In genomic region chr18:3211236-3211992, GRCh38 we compare ENCODE assay signal across 12 cellular contexts. TPM values are rescaled to one million over a fixed set of nuclear protein-coding genes. Genes with fewer than 3 reads are reported as not detected.
A peak's percentile ranks its signal among the peaks of the same experiment; 100 is the strongest.
DNase-seq lines count a peak whose midpoint lies in the region; TF ChIP-seq lines count a peak whose summit lies in the region.
"Had no signal": no experiment of that assay in that cellular context is flagged by ENCODE, and none has a peak within 500 bp of the region (broad histone marks: within the 10 kb centered on the region; RNA-seq: fewer than 3 reads in every experiment).

No MANE protein-coding gene starts in this region.

- H3K27ac Mint-ChIP-seq in nephron: peak overlapping the region; percentile 78 to 84 (median 81)
- H3K27ac Mint-ChIP-seq: B cell; dendritic cell treated with granulocyte-macrophage colony-stimulating factor and Interleukin-4, amounts not matched to agents 40 ng/mL and 50 ng/mL, for 4 days had no signal

- H2AFZ ChIP-seq in PC-9: no peak overlapping the region

- POLR2A ChIA-PET in PC-9 (lab: Charles Lee; ENCODE audit: unreplicated experiment): no interaction called here
- POLR2A ChIA-PET in A673 (lab: Charles Lee; ENCODE audit: low non-redundant PET): no interaction called here

- H3K9me3 ChIP-seq in PC-9 (ENCODE audit: insufficient read depth, low read depth) (no peaks in the 10 kb centered on the region), A673 (ENCODE audit: low read depth, low read length, poor library complexity, severe bottlenecking) (no peaks in the 10 kb centered on the region)

- peaks cover 35% of the 10 kb centered on the region for H3K4me1 ChIP-seq in PC-9 (replicated peaks; ENCODE audit: insufficient read depth)
- peaks cover 4% of the 10 kb centered on the region for H3K4me1 ChIP-seq in A673 (ENCODE audit: insufficient read depth, low read length, poor library complexity, severe bottlenecking)

- H3K9me2 ChIP-seq in PC-9 (ENCODE audit: insufficient read depth): no peaks in the 10 kb centered on the region

- peak overlapping the region in 2 of 3 experiments; percentile 24 to 67 for H3K4me3 Mint-ChIP-seq in nephron
- H3K4me3 Mint-ChIP-seq: B cell; dendritic cell treated with granulocyte-macrophage colony-stimulating factor and Interleukin-4, amounts not matched to agents 40 ng/mL and 50 ng/mL, for 4 days had no signal

- no peaks in the 10 kb centered on the region for H3K27me3 ChIP-seq in PC-9 (ENCODE audit: insufficient read depth, low read depth)
- H3K27me3 ChIP-seq in A673 (replicated peaks; ENCODE audit: insufficient read depth, low read depth, low read length, poor library complexity): no peaks in the 10 kb centered on the region

- H3K27ac ChIP-seq in PC-9 (no peak overlapping the region), A673 (ENCODE audit: low read depth, low read length, poor library complexity, severe bottlenecking) (no peak overlapping the region)

- H3K4me3 ChIP-seq in PC-9: no peak overlapping the region
- H3K4me3 ChIP-seq in A673 (ENCODE audit: low read depth, low read length, poor library complexity, severe bottlenecking): no peak overlapping the region

- H3K79me2 ChIP-seq in PC-9 (ENCODE audit: low read depth): no peaks in the 10 kb centered on the region

- no peaks in the 10 kb centered on the region for H4K20me1 ChIP-seq in PC-9 (ENCODE audit: insufficient read depth)

- CTCF ChIA-PET in PC-9 (lab: Charles Lee) (no interaction called here), A673 (lab: Charles Lee) (no interaction called here)

- H3F3A ChIP-seq in PC-9 (ENCODE audit: insufficient read depth, low read depth): no peaks in the 10 kb centered on the region

- H3K4me1 Mint-ChIP-seq in nephron: peaks cover 49% of the 10 kb centered on the region
- H3K4me1 Mint-ChIP-seq: B cell had no signal

- no peaks in the 10 kb centered on the region for H3K36me3 Mint-ChIP-seq in nephron (ENCODE audit: low read depth)

- no peaks in the 10 kb centered on the region for H3K36me3 ChIP-seq in PC-9 (ENCODE audit: low read depth)
- H3K36me3 ChIP-seq in A673 (ENCODE audit: insufficient read depth, low read length, poor library complexity, severe bottlenecking): no peaks in the 10 kb centered on the region

- peak; percentile 24 for DNase-seq in COR-L47 (lab: John Stamatoyannopoulos, UW)
- DNase-seq in NCI-H774 (lab: John Stamatoyannopoulos, UW): peak; percentile 17
- DNase-seq in foreskin melanocyte: peak; percentile 58
- DNase-seq in PC-9: no peak
- no peak for DNase-seq in stimulated activated naive CD4-positive, alpha-beta T cell (lab: John Stamatoyannopoulos, UW)
- DNase-seq in LoVo (ENCODE audit: low spot score): no peak
- no peak for DNase-seq in A673 (ENCODE audit: low spot score)
- DNase-seq: KG1; stimulated activated CD4-positive, alpha-beta T cell treated with anti-CD3 and anti-CD28 coated beads, Interleukin-15, amount 100 ng/mL, for 24 hours had no signal

- H3K4me2 ChIP-seq in PC-9: no peak overlapping the region

- intact Hi-C loops in PC-9 (cut with micrococcal nuclease; ENCODE audit: unreplicated experiment): no loop called here
- intact Hi-C loops in A673 (cut with micrococcal nuclease; ENCODE audit: unreplicated experiment): no loop called here

- BruUV-seq in PC-9 (replicated peaks; lab: Mats Ljungman, UMichigan) (no TSS peak), A673 (replicated peaks; lab: Mats Ljungman, UMichigan) (no TSS peak)

- H3K9me3 Mint-ChIP-seq in nephron: peaks cover 4% of the 10 kb centered on the region
- H3K9me3 Mint-ChIP-seq: dendritic cell treated with granulocyte-macrophage colony-stimulating factor and Interleukin-4, amounts not matched to agents 40 ng/mL and 50 ng/mL, for 4 days had no signal

- TF ChIP-seq CTCF in nephron (IDR thresholded peaks at IDR 0.05; ENCODE audit: unreplicated experiment in 3 of 3): no peak
- TF ChIP-seq CTCF in PC-9 (conservative IDR thresholded peaks at IDR 0.05): no peak
- TF ChIP-seq CTCF in A673 (conservative IDR thresholded peaks at IDR 0.05; ENCODE audit: low read depth, low read length): no peak

- H3K27me3 Mint-ChIP-seq in nephron (ENCODE audit: low read depth): no peaks in the 10 kb centered on the region
- H3K27me3 Mint-ChIP-seq: B cell; dendritic cell treated with granulocyte-macrophage colony-stimulating factor and Interleukin-4, amounts not matched to agents 40 ng/mL and 50 ng/mL, for 4 days had no signal

RNA-seq across cellular contexts. Expression of gene MYOM1, which starts 8.4 kb away (rescaled TPM):
- total RNA-seq in PC-9 (2021) (0.88 and 1.3 TPM in 2 replicates), A673 (2021) (0.37 and 0.46 TPM in 2 replicates)

RNA-seq across cellular contexts. Expression of gene MYL12A, which starts 36.2 kb away (rescaled TPM):
- total RNA-seq in PC-9 (2021) (469 and 532 TPM in 2 replicates), A673 (2021) (298 and 357 TPM in 2 replicates)

RNA-seq across cellular contexts. Expression of gene MYL12B, which starts 50.5 kb away (rescaled TPM):
- total RNA-seq in PC-9 (2021): 381 and 383 TPM in 2 replicates
- 303 and 389 TPM in 2 replicates for total RNA-seq in A673 (2021)

Comparison
In these comparisons a context has a peak if more than half of its experiments do, and no peak if none do; other contexts are left out.
1. DNase-seq: peak in COR-L47 (single experiment), NCI-H774 (single experiment) and foreskin melanocyte (single experiment); none in PC-9 (0 of 2), stimulated activated naive CD4-positive, alpha-beta T cell (0 of 6), LoVo (single experiment) and A673 (single experiment).